ENCODE assay signal across 9 cellular contexts in genomic region chr1:16643001-16643411, GRCh38. TPM values are rescaled to one million over a fixed set of nuclear protein-coding genes. Genes with fewer than 3 reads are reported as not detected.
DNase-seq lines count a peak whose midpoint lies in the region; ATAC-seq and TF ChIP-seq lines count a peak whose summit lies in the region.
"Not testable (repeated sequence)": the region's sequence is repeated elsewhere in the genome, so short reads cannot be mapped to it uniquely, and the experiment has no call there.
"Had no signal": no experiment of that assay in that cellular context is flagged by ENCODE, and none has a peak within 500 bp of the region (broad histone marks: within the 10 kb centered on the region; RNA-seq: fewer than 3 reads in every experiment).

No MANE protein-coding gene starts in this region.

- not testable (repeated sequence) for H3K27me3 ChIP-seq in SU-DHL-6 (ENCODE audit: low read length); mucosa of rectum (ENCODE audit: control insufficient read depth in 2 of 2, insufficient read depth in 2 of 2, low read length in 2 of 2); sigmoid colon
- peaks cover 0 to 10% (median 3%) of the 10 kb centered on the region in 7 donors for H3K27me3 ChIP-seq in heart right ventricle

- not testable (repeated sequence) for H3K4me3 Mint-ChIP-seq in activated T-cell treated with anti-CD3 and anti-CD28 coated beads, Interleukin-2, amount 50 U/mL, for 72 hours; chondrocyte (ENCODE audit: unreplicated experiment); type B pancreatic cell

- H3K36me3 ChIP-seq in SU-DHL-6 (ENCODE audit: low read length); heart right ventricle; sigmoid colon: not testable (repeated sequence)
- H3K36me3 ChIP-seq in mucosa of rectum (ENCODE audit: control insufficient read depth in 2 of 2, insufficient read depth in 2 of 2, low read length in 2 of 2), result peaks cover 3 to 11% of the 10 kb centered on the region in 2 donors

- H3K27ac ChIP-seq in SU-DHL-6 (ENCODE audit: low read depth, low read length); heart right ventricle: not testable (repeated sequence)
- H3K27ac ChIP-seq in mucosa of rectum (ENCODE audit: low read depth in 2 of 2, low read length in 2 of 2), result peak overlapping the region; percentile 57 to 64
- peak overlapping the region in 1 of 4 donors; percentile 21 for H3K27ac ChIP-seq in sigmoid colon

- H3K9me2 ChIP-seq in SU-DHL-6 (replicated peaks; ENCODE audit: insufficient read depth, low read length), result not testable (repeated sequence)

- H3K4me1 Mint-ChIP-seq in activated T-cell treated with anti-CD3 and anti-CD28 coated beads, Interleukin-2, amount 50 U/mL, for 72 hours (ENCODE audit: low read depth); chondrocyte (ENCODE audit: low read depth); type B pancreatic cell (ENCODE audit: unreplicated experiment): not testable (repeated sequence)

- peaks cover 15 to 51% (median 29%) of the 10 kb centered on the region in 9 donors for H3K4me1 ChIP-seq in heart right ventricle
- peaks cover 25 to 31% of the 10 kb centered on the region in 2 donors for H3K4me1 ChIP-seq in mucosa of rectum (ENCODE audit: control insufficient read depth in 2 of 2, insufficient read depth in 2 of 2, low read length in 2 of 2)
- H3K4me1 ChIP-seq in sigmoid colon, result peaks cover 0 to 37% (median 32%) of the 10 kb centered on the region in 4 donors

- not testable (repeated sequence) for H3F3A ChIP-seq in SU-DHL-6 (ENCODE audit: insufficient read depth)

- H4K20me1 ChIP-seq in SU-DHL-6 (ENCODE audit: low read depth, low read length), result not testable (repeated sequence)

- ATAC-seq in activated T-cell treated with anti-CD3 and anti-CD28 coated beads, Interleukin-2, amount 50 U/mL, for 72 hours (replicated peaks in 1 of 2); heart right ventricle: not testable (repeated sequence)

- TF ChIP-seq CTCF in SU-DHL-6 (IDR thresholded peaks at IDR 0.05; ENCODE audit: insufficient read depth, low read length, poor library complexity, severe bottlenecking); chondrocyte (IDR thresholded peaks at IDR 0.05); heart right ventricle (IDR thresholded peaks at IDR 0.05); sigmoid colon (IDR thresholded peaks at IDR 0.05); type B pancreatic cell (conservative IDR thresholded peaks at IDR 0.05): not testable (repeated sequence)

- peaks cover 39% of the 10 kb centered on the region for H3K79me2 ChIP-seq in SU-DHL-6 (ENCODE audit: insufficient read depth, low read length)

- 89 to 91% methylated on average over 4 of the region's 4 CpGs for WGBS in heart right ventricle, 2 donors
- 74 to 92% methylated on average over 4 of the region's 4 CpGs for WGBS in sigmoid colon, 2 donors

- peak overlapping the region; percentile 65 for H3K4me2 ChIP-seq in SU-DHL-6 (ENCODE audit: low read depth, low read length, poor library complexity, severe bottlenecking)

- H2AFZ ChIP-seq in SU-DHL-6 (ENCODE audit: low read depth, low read length, severe bottlenecking), result not testable (repeated sequence)

- intact Hi-C loops in heart right ventricle (cut with DNase I); sigmoid colon (cut with DNase I): not testable (repeated sequence)

- not testable (repeated sequence) for H3K4me3 ChIP-seq in SU-DHL-6 (ENCODE audit: insufficient read depth, low read length, poor library complexity, severe bottlenecking)
- H3K4me3 ChIP-seq in heart right ventricle, result peak overlapping the region in 6 of 10 donors; percentile 61 to 84 (median 74)
- H3K4me3 ChIP-seq in mucosa of rectum (ENCODE audit: low read length in 2 of 2), result peak overlapping the region; percentile 24 to 90
- peak overlapping the region in 1 of 4 donors; percentile 62 for H3K4me3 ChIP-seq in sigmoid colon

- TF ChIP-seq EP300 in sigmoid colon (IDR thresholded peaks at IDR 0.05), result not testable (repeated sequence)

- not testable (repeated sequence) for H3K27ac Mint-ChIP-seq in activated T-cell treated with anti-CD3 and anti-CD28 coated beads, Interleukin-2, amount 50 U/mL, for 72 hours; chondrocyte (ENCODE audit: unreplicated experiment); type B pancreatic cell

- DNase-seq in Daoy (ENCODE audit: low read depth) (peak; percentile 7), chondrocyte (ENCODE audit: low spot score) (peak; percentile 99), heart right ventricle (peak; percentile 5 to 31), sigmoid colon (peak; percentile 80), type B pancreatic cell (ENCODE audit: extremely low spot score, unreplicated experiment) (peak; percentile 84)
- DNase-seq in activated T-cell treated with anti-CD3 and anti-CD28 coated beads, Interleukin-2, amount 50 U/mL, for 72 hours, result peak; percentile 8 to 12

- TF ChIP-seq POLR2A in sigmoid colon (IDR thresholded peaks at IDR 0.05), result not testable (repeated sequence)

- peak overlapping the region; percentile 77 for H3K9ac ChIP-seq in SU-DHL-6 (ENCODE audit: low read length)
- peak overlapping the region; percentile 56 to 57 for H3K9ac ChIP-seq in mucosa of rectum (ENCODE audit: low read depth in 1 of 2, low read length in 2 of 2)

- H3K9me3 ChIP-seq in SU-DHL-6 (ENCODE audit: insufficient read depth, low read length); heart right ventricle; mucosa of rectum (ENCODE audit: control insufficient read depth in 2 of 2, low read length in 2 of 2); sigmoid colon: not testable (repeated sequence)

- not testable (repeated sequence) for H3K36me3 Mint-ChIP-seq in activated T-cell treated with anti-CD3 and anti-CD28 coated beads, Interleukin-2, amount 50 U/mL, for 72 hours (ENCODE audit: insufficient read depth in 2 of 2); chondrocyte (ENCODE audit: low read depth); type B pancreatic cell

- H3K9me3 Mint-ChIP-seq in activated T-cell treated with anti-CD3 and anti-CD28 coated beads, Interleukin-2, amount 50 U/mL, for 72 hours; chondrocyte (ENCODE audit: low read depth); type B pancreatic cell: not testable (repeated sequence)

- H3K27me3 Mint-ChIP-seq in activated T-cell treated with anti-CD3 and anti-CD28 coated beads, Interleukin-2, amount 50 U/mL, for 72 hours (ENCODE audit: low read depth); chondrocyte (ENCODE audit: low read depth); type B pancreatic cell: not testable (repeated sequence)

RNA-seq across cellular contexts. Expression of gene RNU1-3, which starts 23.7 kb away (rescaled TPM):
- total RNA-seq in Daoy (2014; rRNA removed; shearing (Covaris generic)), result 306 and 832 TPM in 2 replicates
- 1,000 to 10,000 TPM; 1,100 to 1,278 TPM for total RNA-seq in activated T-cell treated with anti-CD3 and anti-CD28 coated beads, Interleukin-2, amount 50 U/mL, for 72 hours
- 1,438 to 1,620 TPM (median 1,579 TPM) in 3 replicates for total RNA-seq in chondrocyte
- total RNA-seq in heart right ventricle, result 1,000 to 10,000 TPM in 8 of 10 donors, 100 to 1,000 TPM in 2; 635 to 5,242 (median 1,949) TPM
- not detected for polyA plus RNA-seq in heart right ventricle
- under 1 TPM; under 0.01 TPM for total RNA-seq in sigmoid colon
- polyA plus RNA-seq in sigmoid colon, result not detected
- total RNA-seq in type B pancreatic cell (ENCODE audit: low replicate concordance), result 2,993 and 3,564 TPM in 2 replicates
- total RNA-seq: HT1080 had no signal

RNA-seq across cellular contexts. Expression of gene NBPF1, which starts 29.6 kb away (rescaled TPM):
- 41.5 and 42.2 TPM in 2 replicates for total RNA-seq in Daoy (2014; rRNA removed; shearing (Covaris generic))
- total RNA-seq in activated T-cell treated with anti-CD3 and anti-CD28 coated beads, Interleukin-2, amount 50 U/mL, for 72 hours, result 10 to 100 TPM; 14.7 to 17.6 TPM
- 52.1 to 67.7 TPM (median 58.9 TPM) in 3 replicates for total RNA-seq in chondrocyte
- 10 to 100 TPM in 7 of 10 donors, 1 to 10 TPM in 3; 6.0 to 15.2 (median 12.2) TPM for total RNA-seq in heart right ventricle
- polyA plus RNA-seq in heart right ventricle, result 1 to 10 TPM; 2.8 to 5.6 TPM
- total RNA-seq in sigmoid colon, result 10 to 100 TPM; 30.3 to 80.9 (median 37.2) TPM
- 10 to 100 TPM; 12.1 to 42.8 (median 21.0) TPM for polyA plus RNA-seq in sigmoid colon
- 39.1 and 97.5 TPM in 2 replicates for total RNA-seq in type B pancreatic cell (ENCODE audit: low replicate concordance)

Comparison
In these comparisons a context has a peak if more than half of its experiments do, and no peak if none do; other contexts are left out.
1. DNase-seq: peak in every context shown above with its lines; median percentile 99 in chondrocyte; 84 in type B pancreatic cell; 80 in sigmoid colon; 18 in heart right ventricle; 10 in activated T-cell treated with anti-CD3 and anti-CD28 coated beads, Interleukin-2, amount 50 U/mL, for 72 hours; 7 in Daoy.
2. RNA of gene RNU1-3, which starts 23.7 kb away (total RNA-seq): 2,993 to 3,564 TPM in type B pancreatic cell, 635 to 5,242 TPM in heart right ventricle, 1,438 to 1,620 TPM in chondrocyte, 1,100 to 1,278 TPM in activated T-cell treated with anti-CD3 and anti-CD28 coated beads, Interleukin-2, amount 50 U/mL, for 72 hours and 306 to 832 TPM in Daoy; under 0.01 TPM in sigmoid colon; every median in the first group is over 100 times any median in the second.